37 cellular contexts compared by ENCODE assay signal in the genomic region with DNA sequence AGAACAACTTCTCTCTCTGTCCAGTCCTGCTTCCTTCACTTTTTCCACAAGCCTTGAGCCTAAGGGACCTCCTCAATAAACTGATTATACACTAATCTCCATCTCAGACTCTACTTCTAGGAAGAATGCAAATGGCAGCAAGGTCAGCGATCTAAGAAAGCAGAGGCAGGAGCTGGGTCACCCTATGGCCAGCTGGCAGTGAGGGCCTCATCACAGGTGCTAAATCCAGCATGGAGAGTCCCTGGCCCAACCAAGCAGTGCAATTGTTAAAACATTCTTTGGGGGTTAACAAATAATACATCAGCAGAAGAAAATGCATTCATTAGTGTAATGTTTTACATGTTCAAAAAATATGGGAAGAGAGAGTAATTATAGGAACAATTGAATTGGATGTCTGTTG.
"Had no signal": no experiment of that assay in that cellular context is flagged by ENCODE, and none has a peak within 500 bp of the region (broad histone marks: within the 10 kb centered on the region; RNA-seq: fewer than 3 reads in every experiment).

No MANE protein-coding gene starts in this region.

- H3K4me1 ChIP-seq: ascending aorta, body of pancreas, breast epithelium had no signal

- H3K27me3 ChIP-seq: ascending aorta, body of pancreas, brain microvascular endothelial cell, breast epithelium had no signal

- H3K4me3 ChIP-seq: ascending aorta, body of pancreas, breast epithelium had no signal

- H3K27ac ChIP-seq: ascending aorta, body of pancreas, brain microvascular endothelial cell, breast epithelium, VCaP had no signal

- H3K36me3 ChIP-seq: ascending aorta, brain microvascular endothelial cell, breast epithelium had no signal

- DNase-seq: activated CD4-positive, alpha-beta memory T cell treated with anti-CD3 and anti-CD28 coated beads, Interleukin-2, amount 10 ng/mL, durations not matched to agents 7 days and 5 days; activated CD4-positive, alpha-beta T cell treated with anti-CD3 and anti-CD28 coated beads for 1 hour; activated CD4-positive, alpha-beta T cell treated with anti-CD3 and anti-CD28 coated beads for 36 hours; activated CD4-positive, alpha-beta T cell treated with anti-CD3 and anti-CD28 coated beads for 48 hours; activated CD4-positive, alpha-beta T cell treated with anti-CD3 and anti-CD28 coated beads, Interleukin-2, amount 10 ng/mL, durations not matched to agents 7 days and 5 days; activated CD4-positive, alpha-beta T cell treated with anti-CD3 and anti-CD28 coated beads, Interleukin-2, amount 50 U/mL, for 48 hours; activated CD4-positive, CD25-positive, alpha-beta regulatory T cell; activated CD8-positive, alpha-beta memory T cell treated with anti-CD3 and anti-CD28 coated beads for 24 hours; activated CD8-positive, alpha-beta memory T cell treated with anti-CD3 and anti-CD28 coated beads, Interleukin-2, amount 10 ng/mL, durations not matched to agents 7 days and 5 days; activated CD8-positive, alpha-beta memory T cell treated with anti-CD3 and anti-CD28 coated beads, Interleukin-2, amount 50 U/mL, for 48 hours; activated CD8-positive, alpha-beta T cell treated with anti-CD3 and anti-CD28 coated beads, Interleukin-2, amount 10 ng/mL, durations not matched to agents 7 days and 5 days; activated effector memory CD4-positive, alpha-beta T cell treated with Interleukin-2 at 50 U/mL for 16 hours; activated gamma-delta T cell; activated naive CD4-positive, alpha-beta T cell treated with anti-CD3 and anti-CD28 coated beads, Interleukin-2, amount 10 ng/mL, durations not matched to agents 7 days and 5 days; activated naive CD4-positive, alpha-beta T cell treated with Interleukin-2 at 50 U/mL for 16 hours; activated naive CD8-positive, alpha-beta T cell treated with anti-CD3 and anti-CD28 coated beads, Interleukin-2, amount 10 ng/mL, durations not matched to agents 7 days and 5 days; activated naive CD8-positive, alpha-beta T cell treated with anti-CD3 and anti-CD28 coated beads, Interleukin-2, amount 50 U/mL, for 24 hours; activated T-cell treated with anti-CD3 and anti-CD28 coated beads, Interleukin-2, amount 50 U/mL, for 24 hours; activated T-cell treated with anti-CD3 and anti-CD28 coated beads, Interleukin-2, amount 50 U/mL, for 48 hours; amygdala; anterior cingulate cortex; body of pancreas; brain microvascular endothelial cell; central memory CD4-positive, alpha-beta T cell; T-helper 1 cell; T-helper 2 cell; T-helper 9 cell had no signal

- H3K9me3 ChIP-seq: ascending aorta, body of pancreas, breast epithelium had no signal

- H3K9me3 Mint-ChIP-seq: activated CD4-positive, alpha-beta memory T cell treated with anti-CD3 and anti-CD28 coated beads, Interleukin-2, amount 10 ng/mL, durations not matched to agents 7 days and 5 days; activated CD4-positive, alpha-beta T cell treated with anti-CD3 and anti-CD28 coated beads, Interleukin-2, amount 10 ng/mL, durations not matched to agents 7 days and 5 days; activated naive CD4-positive, alpha-beta T cell treated with anti-CD3 and anti-CD28 coated beads, Interleukin-2, amount 10 ng/mL, durations not matched to agents 7 days and 5 days; activated naive CD4-positive, alpha-beta T cell treated with anti-CD3 and anti-CD28 coated beads, Interleukin-2, amount 50 U/mL, for 24 hours; activated naive CD8-positive, alpha-beta T cell treated with anti-CD3 and anti-CD28 coated beads, Interleukin-2, amount 50 U/mL, for 24 hours; activated T-cell treated with anti-CD3 and anti-CD28 coated beads, Interleukin-2, amount 50 U/mL, for 24 hours; activated T-helper 2 cell treated with anti-CD3 and anti-CD28 coated beads, Interferon-gamma antibody, Interleukin-2, Interleukin-4, amounts not matched to agents 10 μg/mL and 5 μg/mL and 100 μg/mL, durations not matched to agents 14 hours and 24 hours and 36 hours; T-helper 1 cell treated with Interleukin-12 subunit alpha and Interleukin-12 subunit beta and Interleukin-4 antibody, amounts not matched to agents 30 μg/mL and 1 μg/mL, for 36 hours; T-helper 2 cell treated with Interferon-gamma antibody and Interleukin-4, amounts not matched to agents 5 μg/mL and 100 μg/mL, for 36 hours; WTC11 had no signal

- H3K4me1 Mint-ChIP-seq: activated CD4-positive, alpha-beta memory T cell treated with anti-CD3 and anti-CD28 coated beads, Interleukin-2, amount 10 ng/mL, durations not matched to agents 7 days and 5 days; activated CD4-positive, alpha-beta T cell treated with anti-CD3 and anti-CD28 coated beads for 36 hours; activated CD4-positive, alpha-beta T cell treated with anti-CD3 and anti-CD28 coated beads, Interleukin-2, amount 10 ng/mL, durations not matched to agents 7 days and 5 days; activated CD8-positive, alpha-beta memory T cell treated with anti-CD3 and anti-CD28 coated beads, Interleukin-2, amount 10 ng/mL, durations not matched to agents 7 days and 5 days; activated naive CD4-positive, alpha-beta T cell treated with anti-CD3 and anti-CD28 coated beads, Interleukin-2, amount 10 ng/mL, durations not matched to agents 7 days and 5 days; activated naive CD4-positive, alpha-beta T cell treated with anti-CD3 and anti-CD28 coated beads, Interleukin-2, amount 50 U/mL, for 24 hours; activated naive CD8-positive, alpha-beta T cell treated with anti-CD3 and anti-CD28 coated beads, Interleukin-2, amount 10 ng/mL, durations not matched to agents 7 days and 5 days; activated naive CD8-positive, alpha-beta T cell treated with anti-CD3 and anti-CD28 coated beads, Interleukin-2, amount 50 U/mL, for 24 hours had no signal

- ATAC-seq: activated CD4-positive, alpha-beta T cell treated with anti-CD3 and anti-CD28 coated beads for 36 hours; activated CD4-positive, CD25-positive, alpha-beta regulatory T cell treated with anti-CD3 and anti-CD28 coated beads, Interleukin-2, amount 50 U/mL, for 24 hours; activated CD8-positive, alpha-beta memory T cell treated with anti-CD3 and anti-CD28 coated beads, Interleukin-2, amount 10 ng/mL, durations not matched to agents 7 days and 5 days; activated CD8-positive, alpha-beta T cell treated with anti-CD3 and anti-CD28 coated beads, Interleukin-2, amount 10 ng/mL, durations not matched to agents 7 days and 5 days; activated naive CD8-positive, alpha-beta T cell treated with anti-CD3 and anti-CD28 coated beads, Interleukin-2, amount 50 U/mL, for 24 hours; body of pancreas; WTC11 had no signal

- H3K4me3 Mint-ChIP-seq: activated CD4-positive, alpha-beta memory T cell treated with anti-CD3 and anti-CD28 coated beads, Interleukin-2, amount 10 ng/mL, durations not matched to agents 7 days and 5 days; activated CD4-positive, alpha-beta T cell treated with anti-CD3 and anti-CD28 coated beads for 36 hours; activated CD4-positive, alpha-beta T cell treated with anti-CD3 and anti-CD28 coated beads, Interleukin-2, amount 10 ng/mL, durations not matched to agents 7 days and 5 days; activated CD8-positive, alpha-beta memory T cell treated with anti-CD3 and anti-CD28 coated beads, Interleukin-2, amount 10 ng/mL, durations not matched to agents 7 days and 5 days; activated CD8-positive, alpha-beta T cell treated with anti-CD3 and anti-CD28 coated beads, Interleukin-2, amount 10 ng/mL, durations not matched to agents 7 days and 5 days; activated naive CD4-positive, alpha-beta T cell treated with anti-CD3 and anti-CD28 coated beads, Interleukin-2, amount 10 ng/mL, durations not matched to agents 7 days and 5 days; activated naive CD4-positive, alpha-beta T cell treated with anti-CD3 and anti-CD28 coated beads, Interleukin-2, amount 50 U/mL, for 24 hours; activated naive CD8-positive, alpha-beta T cell; activated naive CD8-positive, alpha-beta T cell treated with anti-CD3 and anti-CD28 coated beads, Interleukin-2, amount 10 ng/mL, durations not matched to agents 7 days and 5 days; activated naive CD8-positive, alpha-beta T cell treated with anti-CD3 and anti-CD28 coated beads, Interleukin-2, amount 50 U/mL, for 24 hours; activated T-cell treated with anti-CD3 and anti-CD28 coated beads, Interleukin-2, amount 50 U/mL, for 24 hours; T-helper 1 cell treated with Interleukin-12 subunit alpha and Interleukin-12 subunit beta and Interleukin-4 antibody, amounts not matched to agents 30 μg/mL and 1 μg/mL, for 36 hours; T-helper 2 cell treated with Interferon-gamma antibody and Interleukin-4, amounts not matched to agents 5 μg/mL and 100 μg/mL, for 36 hours; WTC11 had no signal

- H3K27me3 Mint-ChIP-seq: activated CD4-positive, alpha-beta memory T cell treated with anti-CD3 and anti-CD28 coated beads, Interleukin-2, amount 10 ng/mL, durations not matched to agents 7 days and 5 days; activated naive CD8-positive, alpha-beta T cell treated with anti-CD3 and anti-CD28 coated beads, Interleukin-2, amount 50 U/mL, for 24 hours had no signal

- H3K27ac Mint-ChIP-seq: activated CD4-positive, alpha-beta memory T cell treated with anti-CD3 and anti-CD28 coated beads, Interleukin-2, amount 10 ng/mL, durations not matched to agents 7 days and 5 days; activated CD4-positive, alpha-beta T cell treated with anti-CD3 and anti-CD28 coated beads for 36 hours; activated CD4-positive, alpha-beta T cell treated with anti-CD3 and anti-CD28 coated beads, Interleukin-2, amount 10 ng/mL, durations not matched to agents 7 days and 5 days; activated CD8-positive, alpha-beta memory T cell treated with anti-CD3 and anti-CD28 coated beads, Interleukin-2, amount 10 ng/mL, durations not matched to agents 7 days and 5 days; activated CD8-positive, alpha-beta T cell treated with anti-CD3 and anti-CD28 coated beads, Interleukin-2, amount 10 ng/mL, durations not matched to agents 7 days and 5 days; activated naive CD4-positive, alpha-beta T cell treated with anti-CD3 and anti-CD28 coated beads, Interleukin-2, amount 10 ng/mL, durations not matched to agents 7 days and 5 days; activated naive CD4-positive, alpha-beta T cell treated with anti-CD3 and anti-CD28 coated beads, Interleukin-2, amount 50 U/mL, for 24 hours; activated naive CD8-positive, alpha-beta T cell; activated naive CD8-positive, alpha-beta T cell treated with anti-CD3 and anti-CD28 coated beads, Interleukin-2, amount 10 ng/mL, durations not matched to agents 7 days and 5 days; activated naive CD8-positive, alpha-beta T cell treated with anti-CD3 and anti-CD28 coated beads, Interleukin-2, amount 50 U/mL, for 24 hours; activated T-cell treated with anti-CD3 and anti-CD28 coated beads, Interleukin-2, amount 50 U/mL, for 24 hours; activated T-helper 2 cell treated with anti-CD3 and anti-CD28 coated beads, Interferon-gamma antibody, Interleukin-2, Interleukin-4, amounts not matched to agents 10 μg/mL and 5 μg/mL and 100 μg/mL, durations not matched to agents 14 hours and 24 hours and 36 hours; T-helper 1 cell treated with Interleukin-12 subunit alpha and Interleukin-12 subunit beta and Interleukin-4 antibody, amounts not matched to agents 30 μg/mL and 1 μg/mL, for 36 hours; T-helper 2 cell treated with Interferon-gamma antibody and Interleukin-4, amounts not matched to agents 5 μg/mL and 100 μg/mL, for 36 hours; WTC11 had no signal

- H3K36me3 Mint-ChIP-seq: activated CD8-positive, alpha-beta memory T cell treated with anti-CD3 and anti-CD28 coated beads, Interleukin-2, amount 10 ng/mL, durations not matched to agents 7 days and 5 days; activated naive CD4-positive, alpha-beta T cell treated with anti-CD3 and anti-CD28 coated beads, Interleukin-2, amount 10 ng/mL, durations not matched to agents 7 days and 5 days; activated naive CD4-positive, alpha-beta T cell treated with anti-CD3 and anti-CD28 coated beads, Interleukin-2, amount 50 U/mL, for 24 hours; activated naive CD8-positive, alpha-beta T cell; activated naive CD8-positive, alpha-beta T cell treated with anti-CD3 and anti-CD28 coated beads, Interleukin-2, amount 10 ng/mL, durations not matched to agents 7 days and 5 days had no signal
